ENCODE assay signal across 8 cellular contexts in genomic region chr11:128906185-128907065, GRCh38. TPM values are rescaled to one million over a fixed set of nuclear protein-coding genes. Genes with fewer than 3 reads are reported as not detected.
DNase-seq lines count a peak whose midpoint lies in the region; ATAC-seq and TF ChIP-seq lines count a peak whose summit lies in the region.

No MANE protein-coding gene starts in this region.

- H3K4me3 Mint-ChIP-seq in Caco-2 (ENCODE audit: unreplicated experiment) (peak overlapping the region; percentile 70), neural progenitor cell (peak overlapping the region; percentile 81)

- BruUV-seq in Caco-2 (replicated peaks; lab: Mats Ljungman, UMichigan), result no TSS peak

- H3K27me3 ChIP-seq in Caco-2 (replicated peaks; ENCODE audit: control insufficient read depth, insufficient read depth, low read length) (no peaks in the 10 kb centered on the region; the same call in 1 of the 2 replicates), SJCRH30 (no peaks in the 10 kb centered on the region), fibroblast of lung (ENCODE audit: control insufficient read depth, insufficient read depth, low read length) (no peaks in the 10 kb centered on the region), neural progenitor cell (peaks cover 83% of the 10 kb centered on the region)

- peaks cover 6% of the 10 kb centered on the region for H3K4me1 Mint-ChIP-seq in Caco-2 (ENCODE audit: low read depth, unreplicated experiment)
- H3K4me1 Mint-ChIP-seq in neural progenitor cell, result peaks cover 30% of the 10 kb centered on the region

- intact Hi-C loops in Caco-2 (cut with micrococcal nuclease; ENCODE audit: unreplicated experiment), result loop anchor here (1.0 kb wide), 2 partner anchors 22 to 50 kb away; no protein-coding TSS in a partner anchor

- H3K36me3 Mint-ChIP-seq in Caco-2 (ENCODE audit: insufficient read depth, unreplicated experiment) (no peaks in the 10 kb centered on the region), neural progenitor cell (no peaks in the 10 kb centered on the region)

- peak overlapping the region; percentile 35 for H3K4me3 ChIP-seq in Caco-2 (ENCODE audit: low read depth, low read length)
- peak overlapping the region; percentile 60 for H3K4me3 ChIP-seq in SJCRH30
- peak overlapping the region in 2 of 4 experiments; percentile 4 to 64 for H3K4me3 ChIP-seq in fibroblast of lung (replicated peaks in 1 of 4; ENCODE audit: control extremely low read depth in 1 of 4, insufficient read depth in 1 of 4, low read depth in 3 of 4, low read length in 4 of 4)
- H3K4me3 ChIP-seq in neural progenitor cell, result peak overlapping the region; percentile 60

- no peak for TF ChIP-seq CTCF in Caco-2 (IDR thresholded peaks at IDR 0.05; ENCODE audit: insufficient read depth in 1 of 2, low read depth in 1 of 2, low read length in 1 of 2, severe bottlenecking in 1 of 2, unreplicated experiment in 1 of 2)
- no peak for TF ChIP-seq CTCF in fibroblast of lung (conservative IDR thresholded peaks at IDR 0.05 in 1 of 2, IDR thresholded peaks at IDR 0.05 in 1 of 2; ENCODE audit: low read depth in 1 of 2, low read length in 2 of 2)
- no peak for TF ChIP-seq CTCF in neural progenitor cell (IDR thresholded peaks at IDR 0.05)

- H2AFZ ChIP-seq in fibroblast of lung (ENCODE audit: low read length) (no peak overlapping the region), neural progenitor cell (replicated peaks) (no peak overlapping the region)

- H3K27ac ChIP-seq in SJCRH30 (peak overlapping the region; percentile 97), fibroblast of lung (ENCODE audit: insufficient read depth, low read length) (no peak overlapping the region), neural progenitor cell (no peak overlapping the region)

- CTCF ChIA-PET in Caco-2 (lab: Charles Lee), result interaction anchor here (0.6 to 5.7 kb wide), 21 partner anchors 11 to 1902 kb away, joined by 3 to 38 read pairs (median 4); partner anchors contain the start of gene TP53AIP1

- H3K9me3 Mint-ChIP-seq in Caco-2 (ENCODE audit: unreplicated experiment) (no peaks in the 10 kb centered on the region), neural progenitor cell (no peaks in the 10 kb centered on the region)

- no peak overlapping the region for H3K9ac ChIP-seq in fibroblast of lung (ENCODE audit: insufficient read depth, low read length)
- H3K9ac ChIP-seq in neural progenitor cell, result no peak overlapping the region

- ATAC-seq in HG03432 (IDR thresholded peaks at IDR 0.05; ENCODE audit: unreplicated experiment) (no peak), HG03460 (IDR thresholded peaks at IDR 0.05; ENCODE audit: unreplicated experiment) (no peak)

- no peaks in the 10 kb centered on the region for H3K79me2 ChIP-seq in fibroblast of lung (ENCODE audit: control insufficient read depth, insufficient read depth, low read length)
- no peaks in the 10 kb centered on the region for H3K79me2 ChIP-seq in neural progenitor cell (ENCODE audit: low read depth)

- H3K27me3 Mint-ChIP-seq in Caco-2 (ENCODE audit: insufficient read depth, unreplicated experiment) (peaks cover 7% of the 10 kb centered on the region), neural progenitor cell (ENCODE audit: insufficient read depth, low read depth) (peaks cover 44% of the 10 kb centered on the region)

- H3K4me2 ChIP-seq in fibroblast of lung (ENCODE audit: extremely low read depth, insufficient read depth, low read length) (peak overlapping the region; percentile 37), neural progenitor cell (peak overlapping the region; percentile 86)

- H3K27ac Mint-ChIP-seq in Caco-2 (ENCODE audit: unreplicated experiment) (peak overlapping the region; percentile 3), neural progenitor cell (no peak overlapping the region)

- POLR2A ChIA-PET in Caco-2 (lab: Charles Lee), result interaction anchor here (0.6 kb wide), 1 partner anchor 16 kb away, joined by 3 read pairs; no protein-coding TSS in a partner anchor

- H3K9me3 ChIP-seq in Caco-2 (no peaks in the 10 kb centered on the region), SJCRH30 (replicated peaks) (no peaks in the 10 kb centered on the region), fibroblast of lung (ENCODE audit: control insufficient read depth, insufficient read depth, low read depth, low read length) (no peaks in the 10 kb centered on the region), neural progenitor cell (ENCODE audit: low read depth) (no peaks in the 10 kb centered on the region)

- H3F3A ChIP-seq in neural progenitor cell (ENCODE audit: low read depth), result peaks cover 28% of the 10 kb centered on the region

- H4K20me1 ChIP-seq in fibroblast of lung (ENCODE audit: control insufficient read depth, extremely low read depth, insufficient read depth, low read length), result no peaks in the 10 kb centered on the region
- H4K20me1 ChIP-seq in neural progenitor cell (ENCODE audit: low read depth), result peaks cover 31% of the 10 kb centered on the region

- H3K4me1 ChIP-seq in Caco-2 (peaks cover 6% of the 10 kb centered on the region), SJCRH30 (peaks cover 61% of the 10 kb centered on the region), fibroblast of lung (ENCODE audit: control insufficient read depth, extremely low read depth, insufficient read depth, low read length) (peaks cover 31% of the 10 kb centered on the region), neural progenitor cell (peaks cover 29% of the 10 kb centered on the region)

- no peak for DNase-seq in Caco-2
- no peak for DNase-seq in SJCRH30
- DNase-seq in fibroblast of lung (ENCODE audit: low read depth in 2 of 2), result no peak
- no peak for DNase-seq in neural progenitor cell (ENCODE audit: low spot score)
- no peak for DNase-seq in GM03348 (ENCODE audit: low spot score)
- DNase-seq in cortex of kidney (lab: John Stamatoyannopoulos, UW), result no peak

- H3K36me3 ChIP-seq in Caco-2 (ENCODE audit: control insufficient read depth, insufficient read depth, low read length), result no peaks in the 10 kb centered on the region
- H3K36me3 ChIP-seq in SJCRH30, result no peaks in the 10 kb centered on the region
- no peaks in the 10 kb centered on the region for H3K36me3 ChIP-seq in fibroblast of lung (ENCODE audit: control insufficient read depth, insufficient read depth, low read length)
- no peaks in the 10 kb centered on the region for H3K36me3 ChIP-seq in neural progenitor cell

RNA-seq across cellular contexts. Expression of gene KCNJ5, which starts 15.3 kb away (rescaled TPM):
- total RNA-seq in Caco-2 (2022) (not detected in 2 replicates), fibroblast of lung (0.33 and 0.51 TPM in 2 replicates), neural progenitor cell (ENCODE audit: low replicate concordance) (0.03 TPM in 1 of 2 replicates, not detected in the other)
- total RNA-seq in SJCRH30 (2014; rRNA removed; shearing (Covaris generic)), result 3.1 and 3.2 TPM in 2 replicates
- polyA plus RNA-seq in fibroblast of lung, result 0.15 and 0.24 TPM in 2 replicates
- 0.26 and 0.32 TPM in 2 replicates for polyA plus RNA-seq in fibroblast of lung (2012)
- polyA minus RNA-seq in fibroblast of lung (ENCODE audit: low replicate concordance), result not detected in 2 replicates

RNA-seq across cellular contexts. Expression of gene TP53AIP1, which starts 36.2 kb away (rescaled TPM):
- total RNA-seq in Caco-2 (2022) (0.11 TPM in 1 of 2 replicates, not detected in the other), fibroblast of lung (not detected in 2 replicates), neural progenitor cell (ENCODE audit: low replicate concordance) (not detected in 2 replicates)
- 0.03 TPM in 1 of 2 replicates, not detected in the other for total RNA-seq in SJCRH30 (2014; rRNA removed; shearing (Covaris generic))
- not detected in 2 replicates for polyA plus RNA-seq in fibroblast of lung
- polyA plus RNA-seq in fibroblast of lung (2012), result not detected in 2 replicates
- not detected in 2 replicates for polyA minus RNA-seq in fibroblast of lung (ENCODE audit: low replicate concordance)

RNA-seq across cellular contexts. Expression of gene KCNJ1, which starts 39.3 kb away (rescaled TPM):
- total RNA-seq in Caco-2 (2022) (not detected in 2 replicates), fibroblast of lung (under 0.01 TPM in 1 of 2 replicates, not detected in the other), neural progenitor cell (ENCODE audit: low replicate concordance) (0.03 and 0.41 TPM in 2 replicates)
- not detected in 2 replicates for total RNA-seq in SJCRH30 (2014; rRNA removed; shearing (Covaris generic))
- 0.08 TPM in 1 of 2 replicates, not detected in the other for polyA plus RNA-seq in fibroblast of lung
- polyA plus RNA-seq in fibroblast of lung (2012), result not detected in 2 replicates
- polyA minus RNA-seq in fibroblast of lung (ENCODE audit: low replicate concordance), result not detected in 2 replicates
